Comparison of ENCODE assay signal across 14 cellular contexts in the genomic region with DNA sequence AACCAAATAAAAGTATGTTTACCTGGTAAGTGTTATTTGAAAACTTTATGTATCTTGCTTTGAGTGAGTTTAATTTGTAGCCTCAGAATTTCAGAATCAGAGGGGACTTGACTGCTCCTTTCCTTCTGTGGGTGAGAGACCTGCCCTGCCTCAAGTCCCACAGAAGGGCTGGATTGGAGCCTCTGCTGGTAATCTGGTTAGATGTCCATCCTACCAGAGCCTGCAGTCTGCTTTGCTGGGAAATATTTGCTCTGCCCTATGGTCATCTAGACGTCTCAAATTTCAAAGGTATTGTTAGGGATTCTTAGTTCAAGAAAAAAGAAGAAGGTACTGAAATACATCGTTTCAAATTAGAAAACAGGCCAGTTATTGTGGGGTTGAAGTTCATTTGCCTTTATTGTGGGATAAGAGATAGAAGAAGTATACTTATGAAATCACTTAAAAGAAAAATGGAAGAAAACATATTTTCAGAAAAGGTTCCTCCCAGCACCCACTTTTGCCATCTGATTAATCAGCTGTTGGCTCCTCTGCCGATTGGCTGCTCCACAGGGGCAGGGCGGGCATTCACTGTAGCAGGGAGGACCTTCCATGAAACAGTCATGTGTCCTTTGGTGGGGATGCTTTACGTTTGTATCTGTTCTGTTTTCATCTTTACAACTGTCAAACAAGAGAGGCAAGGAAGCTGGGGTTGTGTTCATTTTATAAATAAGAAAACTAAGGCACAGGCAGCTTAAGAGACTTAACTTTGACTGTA.
DNase-seq lines count a peak whose midpoint lies in the region; ATAC-seq, FAIRE-seq and TF ChIP-seq lines count a peak whose summit lies in the region.
"Had no signal": no experiment of that assay in that cellular context is flagged by ENCODE, and none has a peak within 500 bp of the region (broad histone marks: within the 10 kb centered on the region; RNA-seq: fewer than 3 reads in every experiment).

No MANE protein-coding gene starts in this region.

- POLR2A ChIA-PET in CD4-positive, alpha-beta memory T cell (lab: Charles Lee; ENCODE audit: partially characterized antibody), result interaction anchor here (0.9 kb wide), 1 partner anchor 10 kb away, joined by 3 read pairs; no protein-coding TSS in a partner anchor
- POLR2A ChIA-PET in T-cell (lab: Charles Lee), result no interaction called here

- H3K27ac Mint-ChIP-seq in CD4-positive, CD25-positive, alpha-beta regulatory T cell, result peak overlapping the region; percentile 17 to 71 (median 60)
- H3K27ac Mint-ChIP-seq in CD4-positive, alpha-beta memory T cell, result peak overlapping the region in 5 of 7 donors; percentile 5 to 84 (median 37)
- peak overlapping the region; percentile 74 to 76 for H3K27ac Mint-ChIP-seq in T-cell

- H3K27me3 Mint-ChIP-seq in CD4-positive, CD25-positive, alpha-beta regulatory T cell, result no peaks in the 10 kb centered on the region
- no peaks in the 10 kb centered on the region for H3K27me3 Mint-ChIP-seq in CD4-positive, alpha-beta memory T cell
- no peaks in the 10 kb centered on the region for H3K27me3 Mint-ChIP-seq in T-cell

- no peaks in the 10 kb centered on the region for H3K9me3 ChIP-seq in CD4-positive, CD25-positive, alpha-beta regulatory T cell (ENCODE audit: control insufficient read depth in 2 of 2, low read length in 2 of 2)
- no peaks in the 10 kb centered on the region for H3K9me3 ChIP-seq in CD4-positive, alpha-beta memory T cell (ENCODE audit: control insufficient read depth in 1 of 2, low read length in 2 of 2)
- no peaks in the 10 kb centered on the region for H3K9me3 ChIP-seq in ascending aorta
- H3K9me3 ChIP-seq: BLaER1, Caco-2 had no signal

- H3K4me3 ChIP-seq in CD4-positive, CD25-positive, alpha-beta regulatory T cell (ENCODE audit: low read depth, low read length), result no peak overlapping the region
- H3K4me3 ChIP-seq in CD4-positive, alpha-beta memory T cell (ENCODE audit: low read length in 2 of 2), result no peak overlapping the region
- H3K4me3 ChIP-seq in ascending aorta, result no peak overlapping the region
- H3K4me3 ChIP-seq: BLaER1, GM23248 had no signal

- H3K27me3 ChIP-seq in CD4-positive, CD25-positive, alpha-beta regulatory T cell (ENCODE audit: control insufficient read depth, insufficient read depth, low read length), result no peaks in the 10 kb centered on the region
- H3K27me3 ChIP-seq in CD4-positive, alpha-beta memory T cell (ENCODE audit: insufficient read depth, low read length), result no peaks in the 10 kb centered on the region
- H3K27me3 ChIP-seq in ascending aorta, result no peaks in the 10 kb centered on the region
- H3K27me3 ChIP-seq: BLaER1 had no signal

- H3K4me1 ChIP-seq in CD4-positive, CD25-positive, alpha-beta regulatory T cell (ENCODE audit: control insufficient read depth, insufficient read depth, low read length, poor library complexity, severe bottlenecking), result no peaks in the 10 kb centered on the region
- peaks cover 16% of the 10 kb centered on the region for H3K4me1 ChIP-seq in CD4-positive, alpha-beta memory T cell (ENCODE audit: insufficient read depth, low read length)
- no peaks in the 10 kb centered on the region for H3K4me1 ChIP-seq in ascending aorta
- H3K4me1 ChIP-seq: Caco-2 had no signal

- peaks cover 83% of the 10 kb centered on the region for H3K36me3 ChIP-seq in CD4-positive, CD25-positive, alpha-beta regulatory T cell (ENCODE audit: control insufficient read depth, insufficient read depth, low read length)
- peaks cover 53% of the 10 kb centered on the region for H3K36me3 ChIP-seq in CD4-positive, alpha-beta memory T cell (ENCODE audit: insufficient read depth, low read length)
- H3K36me3 ChIP-seq in ascending aorta, result peaks cover 5 to 25% of the 10 kb centered on the region in 2 donors

- H3K27ac ChIP-seq in CD4-positive, CD25-positive, alpha-beta regulatory T cell (ENCODE audit: insufficient read depth, low read length, poor library complexity, severe bottlenecking), result no peak overlapping the region
- no peak overlapping the region for H3K27ac ChIP-seq in CD4-positive, alpha-beta memory T cell (ENCODE audit: low read depth, low read length)
- no peak overlapping the region for H3K27ac ChIP-seq in ascending aorta
- H3K27ac ChIP-seq: BLaER1, GM23248, HL-60 had no signal

- no peak for ATAC-seq in CD4-positive, CD25-positive, alpha-beta regulatory T cell (ENCODE audit: low read depth in 2 of 2)
- ATAC-seq in T-cell (replicated peaks in 1 of 4), result no peak

- H3K4me1 Mint-ChIP-seq in CD4-positive, CD25-positive, alpha-beta regulatory T cell, result peaks cover 27 to 50% (median 43%) of the 10 kb centered on the region in 4 donors
- H3K4me1 Mint-ChIP-seq in CD4-positive, alpha-beta memory T cell, result peaks cover 29 to 47% (median 39%) of the 10 kb centered on the region in 4 donors
- peaks cover 43 to 62% (median 51%) of the 10 kb centered on the region in 3 donors for H3K4me1 Mint-ChIP-seq in T-cell

- no peaks in the 10 kb centered on the region for H3K9me3 Mint-ChIP-seq in CD4-positive, CD25-positive, alpha-beta regulatory T cell
- H3K9me3 Mint-ChIP-seq in CD4-positive, alpha-beta memory T cell, result peaks cover 0 to 3% (median 0%) of the 10 kb centered on the region in 8 donors
- no peaks in the 10 kb centered on the region for H3K9me3 Mint-ChIP-seq in T-cell

- no peak overlapping the region for H3K4me3 Mint-ChIP-seq in CD4-positive, CD25-positive, alpha-beta regulatory T cell
- no peak overlapping the region for H3K4me3 Mint-ChIP-seq in CD4-positive, alpha-beta memory T cell
- no peak overlapping the region for H3K4me3 Mint-ChIP-seq in T-cell

- TF ChIP-seq CTCF in ascending aorta (IDR thresholded peaks at IDR 0.05), result no peak

- no peak for DNase-seq in CD4-positive, CD25-positive, alpha-beta regulatory T cell
- DNase-seq in CD4-positive, alpha-beta memory T cell, result no peak
- no peak for DNase-seq in T-cell
- no peak for DNase-seq in ascending aorta (ENCODE audit: low spot score in 2 of 2)
- no peak for DNase-seq in DMS79 treated with DMSO at 0.1 percent for 48 hours (lab: John Stamatoyannopoulos, UW)
- DNase-seq in NOMO-1 treated with DMSO at 0.1 percent for 48 hours (lab: John Stamatoyannopoulos, UW; ENCODE audit: unreplicated experiment), result no peak
- DNase-seq: Caco-2, KBM-7, NCI-H2107, NCI-H526 treated with DMSO at 0.1 percent for 48 hours had no signal

- intact Hi-C loops in CD4-positive, alpha-beta memory T cell (cut with micrococcal nuclease), result no loop called here
- intact Hi-C loops in ascending aorta (cut with DNase I), result no loop called here

- H3K36me3 Mint-ChIP-seq in CD4-positive, CD25-positive, alpha-beta regulatory T cell, result peaks cover 66% of the 10 kb centered on the region
- H3K36me3 Mint-ChIP-seq in CD4-positive, alpha-beta memory T cell, result peaks cover 63 to 90% of the 10 kb centered on the region in 2 donors
- peaks cover 68% of the 10 kb centered on the region for H3K36me3 Mint-ChIP-seq in T-cell

- CTCF ChIA-PET in CD4-positive, alpha-beta memory T cell (lab: Charles Lee; ENCODE audit: partially characterized antibody), result no interaction called here
- CTCF ChIA-PET in T-cell (lab: Charles Lee), result no interaction called here

- FAIRE-seq in islet of Langerhans (lab: Jason Lieb, UNC), result peak; percentile 45
